16 cellular contexts compared by ENCODE assay signal in genomic region chr15:79130535-79131130, GRCh38. TPM values are rescaled to one million over a fixed set of nuclear protein-coding genes. Genes with fewer than 3 reads are reported as not detected.
A peak's percentile ranks its signal among the peaks of the same experiment; 100 is the strongest.
DNase-seq lines count a peak whose midpoint lies in the region; ATAC-seq and TF ChIP-seq lines count a peak whose summit lies in the region.
"Had no signal": no experiment of that assay in that cellular context is flagged by ENCODE, and none has a peak within 500 bp of the region (broad histone marks: within the 10 kb centered on the region; RNA-seq: fewer than 3 reads in every experiment).

No MANE protein-coding gene starts in this region.

- DNase-seq in NCI-H82 (lab: John Stamatoyannopoulos, UW) (peak; percentile 28), NCI-H82 treated with DMSO at 0.1 percent for 48 hours (lab: John Stamatoyannopoulos, UW; ENCODE audit: unreplicated experiment) (no peak), NB4 (ENCODE audit: low read depth) (no peak), choroid plexus epithelial cell (ENCODE audit: low read depth) (no peak), retinal pigment epithelial cell (ENCODE audit: low read depth) (no peak), testis (no peak), NCI-H748 (lab: John Stamatoyannopoulos, UW; ENCODE audit: unreplicated experiment) (no peak)
- DNase-seq: activated naive CD8-positive, alpha-beta T cell treated with anti-CD3 and anti-CD28 coated beads for 36 hours; COR-L47; erythroblast; NCI-H146; NCI-H774; nucleus accumbens had no signal

- H3K36me3 ChIP-seq in testis (ENCODE audit: low read depth, missing control alignments), result no peaks in the 10 kb centered on the region
- H3K36me3 ChIP-seq: SJSA1 had no signal

- peaks cover 8% of the 10 kb centered on the region for H3K9me3 Mint-ChIP-seq in stimulated activated memory B cell treated with anti-CD40 and anti-IgM and Interleukin-4, amounts not matched to agents 10 μg/mL and 1 μg/mL and 100 μg/mL, for 72 hours
- H3K9me3 Mint-ChIP-seq: activated naive CD8-positive, alpha-beta T cell treated with anti-CD3 and anti-CD28 coated beads for 36 hours; central memory CD8-positive, alpha-beta T cell had no signal

- intact Hi-C loops in testis (cut with DNase I; ENCODE audit: low total_unique reads), result no loop called here

- no peak overlapping the region for H3K4me3 Mint-ChIP-seq in stimulated activated memory B cell treated with anti-CD40 and anti-IgM and Interleukin-4, amounts not matched to agents 10 μg/mL and 1 μg/mL and 100 μg/mL, for 72 hours
- H3K4me3 Mint-ChIP-seq: activated naive CD8-positive, alpha-beta T cell treated with anti-CD3 and anti-CD28 coated beads for 36 hours; central memory CD8-positive, alpha-beta T cell had no signal

- H3K36me3 Mint-ChIP-seq in stimulated activated memory B cell treated with anti-CD40 and anti-IgM and Interleukin-4, amounts not matched to agents 10 μg/mL and 1 μg/mL and 100 μg/mL, for 72 hours, result peaks cover 6% of the 10 kb centered on the region
- H3K36me3 Mint-ChIP-seq: activated naive CD8-positive, alpha-beta T cell treated with anti-CD3 and anti-CD28 coated beads for 36 hours had no signal

- no peaks in the 10 kb centered on the region for H3K9me3 ChIP-seq in testis
- H3K9me3 ChIP-seq: SJSA1 had no signal

- H3K4me3 ChIP-seq in NB4 (ENCODE audit: low read depth, low read length), result no peak overlapping the region
- no peak overlapping the region for H3K4me3 ChIP-seq in choroid plexus epithelial cell (ENCODE audit: low read depth, low read length)
- no peak overlapping the region for H3K4me3 ChIP-seq in retinal pigment epithelial cell (ENCODE audit: low read length)
- no peak overlapping the region for H3K4me3 ChIP-seq in testis
- H3K4me3 ChIP-seq: SJSA1 had no signal

- WGBS in testis, 2 donors, result 77 to 79% methylated on average over 4 of the region's 4 CpGs

- peaks cover 41% of the 10 kb centered on the region for H3K27me3 Mint-ChIP-seq in stimulated activated memory B cell treated with anti-CD40 and anti-IgM and Interleukin-4, amounts not matched to agents 10 μg/mL and 1 μg/mL and 100 μg/mL, for 72 hours

- TF ChIP-seq CTCF in NB4 (IDR thresholded peaks at IDR 0.05; ENCODE audit: low read depth, low read length) (peak; percentile 7), choroid plexus epithelial cell (conservative IDR thresholded peaks at IDR 0.05; ENCODE audit: low read depth, low read length) (peak; percentile 26), retinal pigment epithelial cell (conservative IDR thresholded peaks at IDR 0.05; ENCODE audit: low read depth, low read length) (peak; percentile 50), testis (IDR thresholded peaks at IDR 0.05) (no peak)

- TF ChIP-seq POLR2A in NB4 (IDR thresholded peaks at IDR 0.05; ENCODE audit: extremely low read depth, insufficient read length) (no peak), testis (IDR thresholded peaks at IDR 0.05) (no peak)

- H3K27ac Mint-ChIP-seq in stimulated activated memory B cell treated with anti-CD40 and anti-IgM and Interleukin-4, amounts not matched to agents 10 μg/mL and 1 μg/mL and 100 μg/mL, for 72 hours, result no peak overlapping the region
- H3K27ac Mint-ChIP-seq: activated naive CD8-positive, alpha-beta T cell treated with anti-CD3 and anti-CD28 coated beads for 36 hours had no signal

- no peaks in the 10 kb centered on the region for H3K4me1 ChIP-seq in testis
- H3K4me1 ChIP-seq: SJSA1 had no signal

- no peak for ATAC-seq in stimulated activated memory B cell treated with anti-CD40 and anti-IgM and Interleukin-4, amounts not matched to agents 10 μg/mL and 1 μg/mL and 100 μg/mL, for 72 hours

- H3K4me1 Mint-ChIP-seq in stimulated activated memory B cell treated with anti-CD40 and anti-IgM and Interleukin-4, amounts not matched to agents 10 μg/mL and 1 μg/mL and 100 μg/mL, for 72 hours, result no peaks in the 10 kb centered on the region
- H3K4me1 Mint-ChIP-seq: activated naive CD8-positive, alpha-beta T cell treated with anti-CD3 and anti-CD28 coated beads for 36 hours; central memory CD8-positive, alpha-beta T cell had no signal

- no peak overlapping the region for H3K27ac ChIP-seq in testis
- H3K27ac ChIP-seq: SJSA1 had no signal

- H3K27me3 ChIP-seq in testis, result no peaks in the 10 kb centered on the region
- H3K27me3 ChIP-seq: SJSA1 had no signal

RNA-seq across cellular contexts. Expression of gene RASGRF1, which starts 40.1 kb away (rescaled TPM):
- total RNA-seq in testis, result 1 to 10 TPM; 2.6 to 3.1 TPM
- 3.3 TPM for polyA plus RNA-seq in testis (ENCODE audit: insufficient read depth, low read depth, low replicate concordance)
- total RNA-seq: activated naive CD8-positive, alpha-beta T cell treated with anti-CD3 and anti-CD28 coated beads for 36 hours had no signal

Comparison
In these comparisons a context has a peak if more than half of its experiments do, and no peak if none do; other contexts are left out.
1. CTCF ChIP-seq: peak in NB4 (single experiment), choroid plexus epithelial cell (single experiment) and retinal pigment epithelial cell (single experiment); none in testis (0 of 3).